ENCODE assay signal across 8 cellular contexts in genomic region chr11:104609297-104609696, GRCh38.
DNase-seq lines count a peak whose midpoint lies in the region; ATAC-seq and TF ChIP-seq lines count a peak whose summit lies in the region.

No MANE protein-coding gene starts in this region.

- TF ChIP-seq CTCF in GM10266 (IDR thresholded peaks at IDR 0.05; ENCODE audit: control insufficient read depth, insufficient read depth, low read depth, missing control alignments) (peak; percentile 72), MCF 10A (IDR thresholded peaks at IDR 0.05; ENCODE audit: unreplicated experiment) (peak; percentile 72)

- H3K4me1 Mint-ChIP-seq in MCF 10A (ENCODE audit: insufficient read depth, unreplicated experiment): no peaks in the 10 kb centered on the region

- no TSS peak for BruUV-seq in MCF 10A (replicated peaks; lab: Mats Ljungman, UMichigan)

- ATAC-seq in GM21723 (IDR thresholded peaks at IDR 0.05; ENCODE audit: unreplicated experiment): peak; percentile 88

- no peaks in the 10 kb centered on the region for H3K9me3 Mint-ChIP-seq in MCF 10A (ENCODE audit: unreplicated experiment)

- no peak overlapping the region for H3K4me3 Mint-ChIP-seq in MCF 10A (ENCODE audit: unreplicated experiment)

- intact Hi-C loops in MCF 10A (cut with micrococcal nuclease): loop anchor here (1.0 to 5.0 kb wide), 4 partner anchors 334 to 1254 kb away; no protein-coding TSS in a partner anchor

- no peak overlapping the region for H3K27ac Mint-ChIP-seq in MCF 10A (ENCODE audit: low read depth, unreplicated experiment)

- CTCF ChIA-PET in MCF 10A (lab: Yijun Ruan, JAX): interaction anchor here (0.6 to 2.2 kb wide), 9 partner anchors 10 to 1256 kb away, joined by 3 to 10 read pairs (median 3); no protein-coding TSS in a partner anchor

- no peaks in the 10 kb centered on the region for H3K36me3 Mint-ChIP-seq in MCF 10A (ENCODE audit: insufficient read depth, unreplicated experiment)

- H3K27me3 Mint-ChIP-seq in MCF 10A (ENCODE audit: insufficient read depth, unreplicated experiment): no peaks in the 10 kb centered on the region

- no peak for TF ChIP-seq EP300 in Ishikawa (IDR thresholded peaks at IDR 0.05; ENCODE audit: borderline replicate concordance)

- TF ChIP-seq RAD21 in Ishikawa (IDR thresholded peaks at IDR 0.05; ENCODE audit: low read depth): peak; percentile 73

- POLR2A ChIA-PET in MCF 10A (lab: Yijun Ruan, JAX): interaction anchor here (1.0 kb wide), 1 partner anchor 1253 kb away, joined by 3 read pairs; no protein-coding TSS in a partner anchor

- DNase-seq in GM10266 (ENCODE audit: extremely low spot score) (peak; percentile 25), SW480 (ENCODE audit: low spot score) (peak; percentile 40), MCF 10A (ENCODE audit: unreplicated experiment) (peak; percentile 59), islet precursor cell (peak; percentile 65), NCI-H2029 treated with DMSO at 0.1 percent for 48 hours (lab: John Stamatoyannopoulos, UW) (no peak)
- peak; percentile 14 for DNase-seq in stimulated activated CD4-positive, alpha-beta T cell treated with anti-CD3 and anti-CD28 coated beads, Interleukin-1b, Interleukin-23, amount 100 ng/mL, for 48 hours

TF ChIP-seq in Ishikawa, 13 proteins besides CTCF, POLR2A, EP300 and RAD21:
- TF ChIP-seq REST (IDR thresholded peaks at IDR 0.05; ENCODE audit: low read depth) (no peak), MAX (IDR thresholded peaks at IDR 0.05) (no peak), FOXM1 (IDR thresholded peaks at IDR 0.05; ENCODE audit: borderline replicate concordance, low read depth) (no peak), EGR1 (IDR thresholded peaks at IDR 0.05) (no peak)
